Comparison of ENCODE assay signal across 15 cellular contexts in the genomic region with DNA sequence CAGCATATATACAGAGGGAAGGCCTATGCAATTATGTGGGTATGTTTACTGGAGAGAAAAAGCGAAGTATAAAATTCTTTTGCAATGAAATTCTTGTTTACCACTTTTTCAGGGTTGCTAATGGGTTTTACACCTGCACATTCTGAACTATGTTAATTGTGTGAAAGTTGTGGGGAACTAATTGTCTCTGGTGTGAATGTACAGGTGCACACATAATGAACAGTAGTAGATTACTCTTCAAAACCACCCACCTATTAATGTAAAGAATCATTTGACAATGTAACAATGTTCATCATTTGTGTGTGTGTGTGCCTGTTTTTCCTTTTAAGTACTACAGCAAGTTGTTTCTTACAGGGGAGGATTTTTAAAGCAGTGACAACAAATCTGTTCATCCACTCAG.
"Had no signal": no experiment of that assay in that cellular context is flagged by ENCODE, and none has a peak within 500 bp of the region (broad histone marks: within the 10 kb centered on the region; RNA-seq: fewer than 3 reads in every experiment).

No MANE protein-coding gene starts in this region.

- ATAC-seq: HepG2 had no signal

- DNase-seq: IMR-90, Kasumi-1, KG1, MM.1S, NCI-H1092 treated with DMSO at 0.1 percent for 48 hours, NCI-H187 treated with DMSO at 0.1 percent for 48 hours, NCI-H2029 treated with DMSO at 0.1 percent for 48 hours, NCI-H345, NCI-H446 treated with DMSO at 0.1 percent for 48 hours, NCI-H510A treated with DMSO at 0.1 percent for 48 hours, NCI-H526, Right ventricle myocardium superior, RPMI8226, SIG-M5 had no signal
